1 cellular context compared by ENCODE assay signal in the genomic region with DNA sequence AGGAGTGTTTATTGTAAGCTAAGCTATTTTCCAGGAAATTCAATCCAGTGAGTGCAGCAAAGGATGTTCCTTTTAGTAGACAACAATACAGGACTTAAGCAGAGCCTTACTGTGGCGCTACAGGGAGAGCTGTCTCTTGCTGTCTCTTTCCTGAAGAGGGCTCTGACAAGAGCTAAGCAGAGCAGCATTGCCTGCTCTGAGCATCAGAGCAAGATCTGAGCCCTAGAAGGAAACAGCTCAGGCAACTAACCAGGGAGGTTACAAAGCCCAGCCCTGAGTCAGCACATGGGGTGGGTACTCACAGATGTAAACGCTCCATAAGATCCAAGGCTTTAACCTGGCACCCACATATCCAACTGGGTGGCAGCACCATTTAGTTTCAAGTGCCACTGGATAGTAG.
TF ChIP-seq lines count a peak whose summit lies in the region.

No MANE protein-coding gene starts in this region.

TF ChIP-seq in GM23338, 12 proteins besides CTCF, POLR2A, EP300 and RAD21 (continued from another document):
- TF ChIP-seq, protein P1, sequence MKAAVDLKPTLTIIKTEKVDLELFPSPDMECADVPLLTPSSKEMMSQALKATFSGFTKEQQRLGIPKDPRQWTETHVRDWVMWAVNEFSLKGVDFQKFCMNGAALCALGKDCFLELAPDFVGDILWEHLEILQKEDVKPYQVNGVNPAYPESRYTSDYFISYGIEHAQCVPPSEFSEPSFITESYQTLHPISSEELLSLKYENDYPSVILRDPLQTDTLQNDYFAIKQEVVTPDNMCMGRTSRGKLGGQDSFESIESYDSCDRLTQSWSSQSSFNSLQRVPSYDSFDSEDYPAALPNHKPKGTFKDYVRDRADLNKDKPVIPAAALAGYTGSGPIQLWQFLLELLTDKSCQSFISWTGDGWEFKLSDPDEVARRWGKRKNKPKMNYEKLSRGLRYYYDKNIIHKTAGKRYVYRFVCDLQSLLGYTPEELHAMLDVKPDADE (IDR thresholded peaks at IDR 0.05), result no peak
- TF ChIP-seq, protein P2, sequence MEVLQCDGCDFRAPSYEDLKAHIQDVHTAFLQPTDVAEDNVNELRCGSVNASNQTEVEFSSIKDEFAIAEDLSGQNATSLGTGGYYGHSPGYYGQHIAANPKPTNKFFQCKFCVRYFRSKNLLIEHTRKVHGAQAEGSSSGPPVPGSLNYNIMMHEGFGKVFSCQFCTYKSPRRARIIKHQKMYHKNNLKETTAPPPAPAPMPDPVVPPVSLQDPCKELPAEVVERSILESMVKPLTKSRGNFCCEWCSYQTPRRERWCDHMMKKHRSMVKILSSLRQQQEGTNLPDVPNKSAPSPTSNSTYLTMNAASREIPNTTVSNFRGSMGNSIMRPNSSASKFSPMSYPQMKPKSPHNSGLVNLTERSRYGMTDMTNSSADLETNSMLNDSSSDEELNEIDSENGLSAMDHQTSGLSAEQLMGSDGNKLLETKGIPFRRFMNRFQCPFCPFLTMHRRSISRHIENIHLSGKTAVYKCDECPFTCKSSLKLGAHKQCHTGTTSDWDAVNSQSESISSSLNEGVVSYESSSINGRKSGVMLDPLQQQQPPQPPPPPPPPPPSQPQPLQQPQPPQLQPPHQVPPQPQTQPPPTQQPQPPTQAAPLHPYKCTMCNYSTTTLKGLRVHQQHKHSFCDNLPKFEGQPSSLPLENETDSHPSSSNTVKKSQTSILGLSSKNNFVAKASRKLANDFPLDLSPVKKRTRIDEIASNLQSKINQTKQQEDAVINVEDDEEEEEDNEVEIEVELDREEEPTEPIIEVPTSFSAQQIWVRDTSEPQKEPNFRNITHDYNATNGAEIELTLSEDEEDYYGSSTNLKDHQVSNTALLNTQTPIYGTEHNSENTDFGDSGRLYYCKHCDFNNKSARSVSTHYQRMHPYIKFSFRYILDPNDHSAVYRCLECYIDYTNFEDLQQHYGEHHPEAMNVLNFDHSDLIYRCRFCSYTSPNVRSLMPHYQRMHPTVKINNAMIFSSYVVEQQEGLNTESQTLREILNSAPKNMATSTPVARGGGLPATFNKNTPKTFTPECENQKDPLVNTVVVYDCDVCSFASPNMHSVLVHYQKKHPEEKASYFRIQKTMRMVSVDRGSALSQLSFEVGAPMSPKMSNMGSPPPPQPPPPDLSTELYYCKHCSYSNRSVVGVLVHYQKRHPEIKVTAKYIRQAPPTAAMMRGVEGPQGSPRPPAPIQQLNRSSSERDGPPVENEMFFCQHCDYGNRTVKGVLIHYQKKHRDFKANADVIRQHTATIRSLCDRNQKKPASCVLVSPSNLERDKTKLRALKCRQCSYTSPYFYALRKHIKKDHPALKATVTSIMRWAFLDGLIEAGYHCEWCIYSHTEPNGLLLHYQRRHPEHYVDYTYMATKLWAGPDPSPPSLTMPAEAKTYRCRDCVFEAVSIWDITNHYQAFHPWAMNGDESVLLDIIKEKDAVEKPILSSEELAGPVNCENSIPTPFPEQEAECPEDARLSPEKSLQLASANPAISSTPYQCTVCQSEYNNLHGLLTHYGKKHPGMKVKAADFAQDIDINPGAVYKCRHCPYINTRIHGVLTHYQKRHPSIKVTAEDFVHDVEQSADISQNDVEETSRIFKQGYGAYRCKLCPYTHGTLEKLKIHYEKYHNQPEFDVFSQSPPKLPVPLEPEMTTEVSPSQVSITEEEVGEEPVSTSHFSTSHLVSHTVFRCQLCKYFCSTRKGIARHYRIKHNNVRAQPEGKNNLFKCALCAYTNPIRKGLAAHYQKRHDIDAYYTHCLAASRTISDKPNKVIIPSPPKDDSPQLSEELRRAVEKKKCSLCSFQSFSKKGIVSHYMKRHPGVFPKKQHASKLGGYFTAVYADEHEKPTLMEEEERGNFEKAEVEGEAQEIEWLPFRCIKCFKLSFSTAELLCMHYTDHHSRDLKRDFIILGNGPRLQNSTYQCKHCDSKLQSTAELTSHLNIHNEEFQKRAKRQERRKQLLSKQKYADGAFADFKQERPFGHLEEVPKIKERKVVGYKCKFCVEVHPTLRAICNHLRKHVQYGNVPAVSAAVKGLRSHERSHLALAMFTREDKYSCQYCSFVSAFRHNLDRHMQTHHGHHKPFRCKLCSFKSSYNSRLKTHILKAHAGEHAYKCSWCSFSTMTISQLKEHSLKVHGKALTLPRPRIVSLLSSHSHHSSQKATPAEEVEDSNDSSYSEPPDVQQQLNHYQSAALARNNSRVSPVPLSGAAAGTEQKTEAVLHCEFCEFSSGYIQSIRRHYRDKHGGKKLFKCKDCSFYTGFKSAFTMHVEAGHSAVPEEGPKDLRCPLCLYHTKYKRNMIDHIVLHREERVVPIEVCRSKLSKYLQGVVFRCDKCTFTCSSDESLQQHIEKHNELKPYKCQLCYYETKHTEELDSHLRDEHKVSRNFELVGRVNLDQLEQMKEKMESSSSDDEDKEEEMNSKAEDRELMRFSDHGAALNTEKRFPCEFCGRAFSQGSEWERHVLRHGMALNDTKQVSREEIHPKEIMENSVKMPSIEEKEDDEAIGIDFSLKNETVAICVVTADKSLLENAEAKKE (CRISPR knock-in tag; IDR thresholded peaks at IDR 0.05), result no peak
- TF ChIP-seq CREB1 (CRISPR knock-in tag; IDR thresholded peaks at IDR 0.05; ENCODE audit: low read depth) (no peak), ZNF331 (CRISPR knock-in tag; IDR thresholded peaks at IDR 0.05; ENCODE audit: low read depth) (no peak)
